Comparison of ENCODE assay signal across 10 cellular contexts in genomic region chrX:71623105-71623450, GRCh38. TPM values are rescaled to one million over a fixed set of nuclear protein-coding genes. Genes with fewer than 3 reads are reported as not detected.
DNase-seq lines count a peak whose midpoint lies in the region; ATAC-seq and TF ChIP-seq lines count a peak whose summit lies in the region.
"Had no signal": no experiment of that assay in that cellular context is flagged by ENCODE, and none has a peak within 500 bp of the region (broad histone marks: within the 10 kb centered on the region; RNA-seq: fewer than 3 reads in every experiment).

No MANE protein-coding gene starts in this region.

- H4K20me1 ChIP-seq in mammary epithelial cell (ENCODE audit: insufficient read depth, low read length): no peaks in the 10 kb centered on the region

- H3K4me3 ChIP-seq in breast epithelium (no peak overlapping the region), mammary epithelial cell (replicated peaks in 1 of 3; ENCODE audit: insufficient read depth in 1 of 3, low read depth in 2 of 3, low read length in 3 of 3) (no peak overlapping the region), body of pancreas (no peak overlapping the region), muscle layer of duodenum (ENCODE audit: low read depth in 1 of 2, low read length in 2 of 2) (no peak overlapping the region), urinary bladder (ENCODE audit: low read depth, low read length) (no peak overlapping the region)

- DNase-seq in breast epithelium (ENCODE audit: low spot score in 2 of 2): no peak
- DNase-seq in mammary epithelial cell: no peak
- DNase-seq in body of pancreas: no peak
- DNase-seq in GM20000 (ENCODE audit: low spot score): no peak
- no peak for DNase-seq in GM19240 (ENCODE audit: insufficient read length, low spot score)
- DNase-seq in GOT3 (lab: John Stamatoyannopoulos, UW): no peak
- DNase-seq: NCI-H2227 treated with DMSO at 0.1 percent for 48 hours had no signal

- H3K27me3 ChIP-seq in breast epithelium (peaks cover 0 to 19% of the 10 kb centered on the region in 2 donors), mammary epithelial cell (ENCODE audit: insufficient read depth, low read length) (no peaks in the 10 kb centered on the region), body of pancreas (no peaks in the 10 kb centered on the region), muscle layer of duodenum (ENCODE audit: low read depth, low read length) (no peaks in the 10 kb centered on the region)

- in situ Hi-C loops in mammary epithelial cell (cut with MboI; ENCODE audit: low sequenced_read_pairs in 2 of 2): no loop called here

- H3K9me3 ChIP-seq in breast epithelium (no peaks in the 10 kb centered on the region), mammary epithelial cell (replicated peaks; ENCODE audit: insufficient read depth, low read length) (peaks cover 2% of the 10 kb centered on the region), body of pancreas (no peaks in the 10 kb centered on the region), muscle layer of duodenum (ENCODE audit: control insufficient read depth in 1 of 2, low read length in 2 of 2) (no peaks in the 10 kb centered on the region)

- H2AFZ ChIP-seq in mammary epithelial cell (ENCODE audit: low read depth, low read length): no peak overlapping the region

- H3K36me3 ChIP-seq in breast epithelium: no peaks in the 10 kb centered on the region
- H3K36me3 ChIP-seq in mammary epithelial cell (ENCODE audit: insufficient read depth, low read length): no peaks in the 10 kb centered on the region
- H3K36me3 ChIP-seq in body of pancreas (replicated peaks in 1 of 2; ENCODE audit: insufficient read depth in 1 of 2, low read depth in 2 of 2): no peaks in the 10 kb centered on the region
- H3K36me3 ChIP-seq in muscle layer of duodenum (ENCODE audit: control insufficient read depth in 1 of 2, insufficient read depth in 2 of 2, low read length in 2 of 2): no peaks in the 10 kb centered on the region
- no peaks in the 10 kb centered on the region for H3K36me3 ChIP-seq in urinary bladder (ENCODE audit: insufficient read depth)

- CTCF ChIA-PET in mammary epithelial cell (lab: Charles Lee; ENCODE audit: low non-redundant PET): interaction anchor here (0.6 kb wide), 1 partner anchor 270 kb away, joined by 5 read pairs; no protein-coding TSS in a partner anchor

- TF ChIP-seq POLR2A in breast epithelium (IDR thresholded peaks at IDR 0.05) (no peak), body of pancreas (IDR thresholded peaks at IDR 0.05) (no peak)

- TF ChIP-seq CTCF in breast epithelium (IDR thresholded peaks at IDR 0.05): no peak
- TF ChIP-seq CTCF in mammary epithelial cell (conservative IDR thresholded peaks at IDR 0.05 in 1 of 2, IDR thresholded peaks at IDR 0.05 in 1 of 2; ENCODE audit: extremely low read depth in 1 of 2, insufficient read depth in 1 of 2, low read depth in 1 of 2, low read length in 2 of 2): no peak
- TF ChIP-seq CTCF in body of pancreas (IDR thresholded peaks at IDR 0.05): no peak
- TF ChIP-seq CTCF in GM20000 (IDR thresholded peaks at IDR 0.05; ENCODE audit: extremely low read depth, missing control alignments): no peak

- H3K4me2 ChIP-seq in mammary epithelial cell (ENCODE audit: insufficient read depth, low read depth, low read length): no peak overlapping the region

- H3K27ac ChIP-seq in breast epithelium: peak overlapping the region; percentile 67 to 82
- no peak overlapping the region for H3K27ac ChIP-seq in mammary epithelial cell (ENCODE audit: insufficient read depth, low read depth, low read length)
- H3K27ac ChIP-seq in body of pancreas: peak overlapping the region; percentile 10 to 77 (median 59)
- peak overlapping the region; percentile 75 for H3K27ac ChIP-seq in muscle layer of duodenum (ENCODE audit: low read length)
- peak overlapping the region; percentile 74 for H3K27ac ChIP-seq in urinary bladder (ENCODE audit: low read depth)

- 50% methylated on average over 2 of the region's 3 CpGs for WGBS in mammary epithelial cell (ENCODE audit: low coverage, missing lambda C conversion rate)
- 36 to 83% methylated on average over 1 to 2 of the region's 3 CpGs for WGBS in body of pancreas, 2 donors
- WGBS in urinary bladder: 41% methylated on average over 3 of the region's 3 CpGs

- no peaks in the 10 kb centered on the region for H3K4me1 ChIP-seq in breast epithelium
- H3K4me1 ChIP-seq in mammary epithelial cell (ENCODE audit: insufficient read depth, low read length): peaks cover 8% of the 10 kb centered on the region
- peaks cover 13% of the 10 kb centered on the region for H3K4me1 ChIP-seq in body of pancreas
- peaks cover 15 to 21% of the 10 kb centered on the region in 2 donors for H3K4me1 ChIP-seq in muscle layer of duodenum (ENCODE audit: control insufficient read depth in 1 of 2, insufficient read depth in 2 of 2, low read length in 2 of 2)
- no peaks in the 10 kb centered on the region for H3K4me1 ChIP-seq in urinary bladder (ENCODE audit: insufficient read depth)

- no TSS peak for BruUV-seq in mammary epithelial cell (replicated peaks; lab: Mats Ljungman, UMichigan)

- dilution Hi-C loops in mammary epithelial cell (cut with HindIII; ENCODE audit: low sequenced_read_pairs): no loop called here

- intact Hi-C loops in breast epithelium (cut with DNase I; ENCODE audit: low total_unique reads): no loop called here
- intact Hi-C loops in mammary epithelial cell (cut with micrococcal nuclease): no loop called here
- intact Hi-C loops in body of pancreas (cut with DNase I): no loop called here

- no peaks in the 10 kb centered on the region for H3K79me2 ChIP-seq in mammary epithelial cell (ENCODE audit: insufficient read depth, low read length)

- no peak overlapping the region for H3K9ac ChIP-seq in mammary epithelial cell (ENCODE audit: insufficient read depth, low read length)

- no peak for ATAC-seq in body of pancreas

RNA-seq across cellular contexts. Expression of gene CXCR3, which starts 4.8 kb away (rescaled TPM):
- not detected for total RNA-seq in breast epithelium
- not detected for total RNA-seq in mammary epithelial cell
- polyA plus RNA-seq in mammary epithelial cell: not detected
- not detected for polyA minus RNA-seq in mammary epithelial cell
- under 1 TPM in 1 of 2 donors, not detected in 1; 0.78 TPM for total RNA-seq in body of pancreas
- not detected for total RNA-seq in urinary bladder
- 0.28 TPM for polyA plus RNA-seq in urinary bladder
- total RNA-seq: cerebellum had no signal

RNA-seq across cellular contexts. Expression of gene GCNA, which starts 44.8 kb away (rescaled TPM):
- 1 to 10 TPM; 2.3 to 3.0 (median 2.6) TPM for total RNA-seq in breast epithelium
- total RNA-seq in mammary epithelial cell: 1 to 10 TPM; 2.3 TPM
- 0.61 TPM for polyA plus RNA-seq in mammary epithelial cell
- polyA minus RNA-seq in mammary epithelial cell: not detected
- total RNA-seq in body of pancreas: 1 to 10 TPM; 3.6 to 6.9 TPM
- total RNA-seq in urinary bladder: 3.0 TPM
- polyA plus RNA-seq in urinary bladder: 0.82 TPM
